In genomic region chr11:86145439-86146156, GRCh38 we compare ENCODE assay signal across 18 cellular contexts.
A peak's percentile ranks its signal among the peaks of the same experiment; 100 is the strongest.
DNase-seq lines count a peak whose midpoint lies in the region; ATAC-seq and TF ChIP-seq lines count a peak whose summit lies in the region.
"Had no signal": no experiment of that assay in that cellular context is flagged by ENCODE, and none has a peak within 500 bp of the region (broad histone marks: within the 10 kb centered on the region; RNA-seq: fewer than 3 reads in every experiment).

No MANE protein-coding gene starts in this region.

- H3K9ac ChIP-seq in OCI-LY3 (ENCODE audit: low read length) = peak overlapping the region; percentile 28

- peaks cover 48% of the 10 kb centered on the region for H3K4me1 ChIP-seq in OCI-LY3 (ENCODE audit: low read length)

- H2AFZ ChIP-seq in OCI-LY3 (ENCODE audit: low read depth, low read length) = peak overlapping the region; percentile 19

- no peaks in the 10 kb centered on the region for H3K79me2 ChIP-seq in OCI-LY3 (ENCODE audit: low read length)

- no peak overlapping the region for H3K27ac Mint-ChIP-seq in endothelial cell (ENCODE audit: unreplicated experiment)

- H3K36me3 Mint-ChIP-seq in endothelial cell (ENCODE audit: low read depth, unreplicated experiment) = no peaks in the 10 kb centered on the region
- H3K36me3 Mint-ChIP-seq: CD4-positive, CD25-positive, alpha-beta regulatory T cell had no signal

- H3K27ac ChIP-seq in OCI-LY3 (ENCODE audit: low read length) = peak overlapping the region; percentile 45
- H3K27ac ChIP-seq: psoas muscle, WERI-Rb-1 had no signal

- H3K27me3 Mint-ChIP-seq in endothelial cell (ENCODE audit: unreplicated experiment) = no peaks in the 10 kb centered on the region
- H3K27me3 Mint-ChIP-seq: CD4-positive, CD25-positive, alpha-beta regulatory T cell had no signal

- no peaks in the 10 kb centered on the region for H3K27me3 ChIP-seq in OCI-LY3 (ENCODE audit: low read depth, low read length)

- no peaks in the 10 kb centered on the region for H3K4me1 Mint-ChIP-seq in endothelial cell (ENCODE audit: unreplicated experiment)

- H3K9me3 Mint-ChIP-seq in endothelial cell (ENCODE audit: unreplicated experiment) = no peaks in the 10 kb centered on the region

- in situ Hi-C loops in ACHN (cut with HindIII; ENCODE audit: low pct_ligation_motif_present, low pct_unique_long_range_greater_than_20kb, low sequenced_read_pairs) = no loop called here

- no peaks in the 10 kb centered on the region for H3K9me3 ChIP-seq in OCI-LY3 (ENCODE audit: insufficient read depth, low read length)
- H3K9me3 ChIP-seq: psoas muscle had no signal

- ATAC-seq in GM21381 (IDR thresholded peaks at IDR 0.05; ENCODE audit: unreplicated experiment) = peak; percentile 41
- ATAC-seq in GM21529 (IDR thresholded peaks at IDR 0.05; ENCODE audit: unreplicated experiment) = no peak
- no peak for ATAC-seq in esophagus mucosa
- ATAC-seq: PC-3, psoas muscle, SK-N-SH treated with all-trans-retinoic acid at 6 μM for 48 hours had no signal

- DNase-seq in ACHN = peak; percentile 77
- peak; percentile 77 for DNase-seq in left kidney (ENCODE audit: low read depth, low spot score)
- DNase-seq in NCI-H226 = no peak
- DNase-seq in endothelial cell (ENCODE audit: low spot score) = no peak
- DNase-seq: activated effector memory CD4-positive, alpha-beta T cell treated with Interleukin-2 at 50 U/mL for 16 hours; CD4-positive, CD25-positive, alpha-beta regulatory T cell; glutamatergic neuron; KBM-7; NCI-H1105; PC-3; psoas muscle; stimulated activated CD4-positive, alpha-beta T cell treated with anti-CD3 and anti-CD28 coated beads, Interleukin-15, amount 100 ng/mL, for 24 hours; WERI-Rb-1 had no signal

- no peaks in the 10 kb centered on the region for H4K20me1 ChIP-seq in OCI-LY3 (ENCODE audit: insufficient read depth, low read length)

- peak overlapping the region; percentile 55 for H3K4me2 ChIP-seq in OCI-LY3 (ENCODE audit: low read length)

- H3K36me3 ChIP-seq in OCI-LY3 (replicated peaks; ENCODE audit: low read depth, low read length) = no peaks in the 10 kb centered on the region
- H3K36me3 ChIP-seq: WERI-Rb-1 had no signal

- no peak overlapping the region for H3K4me3 Mint-ChIP-seq in endothelial cell (ENCODE audit: unreplicated experiment)
- H3K4me3 Mint-ChIP-seq: CD4-positive, CD25-positive, alpha-beta regulatory T cell had no signal

- H3K4me3 ChIP-seq in OCI-LY3 (ENCODE audit: low read length) = peak overlapping the region; percentile 18
- H3K4me3 ChIP-seq: psoas muscle had no signal

- no peak for TF ChIP-seq CTCF in OCI-LY3 (IDR thresholded peaks at IDR 0.05; ENCODE audit: low read depth, low read length)
- no peak for TF ChIP-seq CTCF in endothelial cell (IDR thresholded peaks at IDR 0.05; ENCODE audit: unreplicated experiment)

Comparison
In these comparisons a context has a peak if more than half of its experiments do, and no peak if none do; other contexts are left out.
1. DNase-seq: peak in ACHN (single experiment) and left kidney (single experiment); none in NCI-H226 (single experiment) and endothelial cell (single experiment).